Comparison of ENCODE assay signal across 1 cellular context in genomic region chr12:27332407-27333310, GRCh38.
A peak's percentile ranks its signal among the peaks of the same experiment; 100 is the strongest.
TF ChIP-seq lines count a peak whose summit lies in the region.

TSS of gene BMAL2 (plus strand) at chr12:27332836. CDS start at chr12:27333073, 237 bp downstream.

TF ChIP-seq in HepG2, 621 proteins besides CTCF, POLR2A, EP300 and RAD21 (continued from another document):
- no peak for TF ChIP-seq TFAP4 (IDR thresholded peaks at IDR 0.05; ENCODE audit: borderline replicate concordance, low read depth)
- no peak for TF ChIP-seq KAT2B (IDR thresholded peaks at IDR 0.05; ENCODE audit: borderline replicate concordance, low read depth, low read length)
- no peak for TF ChIP-seq NFE2L1 (CRISPR knock-in tag; IDR thresholded peaks at IDR 0.05; ENCODE audit: borderline replicate concordance)
- TF ChIP-seq ZNF740 (CRISPR knock-in tag; IDR thresholded peaks at IDR 0.05) = no peak
- no peak for TF ChIP-seq SETDB1 (CRISPR knock-in tag; IDR thresholded peaks at IDR 0.05; ENCODE audit: borderline replicate concordance)
- TF ChIP-seq ZBTB25 (CRISPR knock-in tag; IDR thresholded peaks at IDR 0.05) = no peak
- TF ChIP-seq ZNF207 (IDR thresholded peaks at IDR 0.05; ENCODE audit: borderline replicate concordance) = no peak
- no peak for TF ChIP-seq ZNF781 (CRISPR knock-in tag; IDR thresholded peaks at IDR 0.05; ENCODE audit: borderline replicate concordance, not compliant biosample characterization)
- TF ChIP-seq HIVEP1 (CRISPR knock-in tag; IDR thresholded peaks at IDR 0.05) = no peak
- no peak for TF ChIP-seq ZNF564 (CRISPR knock-in tag; IDR thresholded peaks at IDR 0.05)
- peak; percentile 33 for TF ChIP-seq MEIS2 (CRISPR knock-in tag; IDR thresholded peaks at IDR 0.05)
- TF ChIP-seq KLF15 (CRISPR knock-in tag; IDR thresholded peaks at IDR 0.05; ENCODE audit: borderline replicate concordance) = no peak
- TF ChIP-seq ATF4 (CRISPR knock-in tag; IDR thresholded peaks at IDR 0.05) = no peak
- TF ChIP-seq NFATC3 (CRISPR knock-in tag; IDR thresholded peaks at IDR 0.05) = no peak
- TF ChIP-seq ZNF761 (CRISPR knock-in tag; conservative IDR thresholded peaks at IDR 0.05) = 0 out of 2 replicates have a peak, but pooled peaks have one; percentile 37
- no peak for TF ChIP-seq BCL3 (CRISPR knock-in tag; IDR thresholded peaks at IDR 0.05)
- no peak for TF ChIP-seq ZNF160 (CRISPR knock-in tag; IDR thresholded peaks at IDR 0.05)
- TF ChIP-seq ZNF569 (CRISPR knock-in tag; IDR thresholded peaks at IDR 0.05; ENCODE audit: borderline replicate concordance) = no peak
- no peak for TF ChIP-seq ZNF317 (CRISPR knock-in tag; IDR thresholded peaks at IDR 0.05)
- TF ChIP-seq MYC (CRISPR knock-in tag; IDR thresholded peaks at IDR 0.05; ENCODE audit: borderline replicate concordance) = no peak
- TF ChIP-seq ZNF772 (CRISPR knock-in tag; IDR thresholded peaks at IDR 0.05) = no peak
- no peak for TF ChIP-seq TBP (CRISPR knock-in tag; IDR thresholded peaks at IDR 0.05)
- TF ChIP-seq ZNF580 (CRISPR knock-in tag; IDR thresholded peaks at IDR 0.05; ENCODE audit: borderline replicate concordance, low read depth) = no peak
- no peak for TF ChIP-seq AHR (CRISPR knock-in tag; IDR thresholded peaks at IDR 0.05)
- TF ChIP-seq THAP11 (CRISPR knock-in tag; IDR thresholded peaks at IDR 0.05) = no peak
- no peak for TF ChIP-seq CSRNP2 (CRISPR knock-in tag; conservative IDR thresholded peaks at IDR 0.05; ENCODE audit: low read depth)
- no peak for TF ChIP-seq EEA1 (CRISPR knock-in tag; IDR thresholded peaks at IDR 0.05; ENCODE audit: borderline replicate concordance)
- no peak for TF ChIP-seq ZNF652 (CRISPR knock-in tag; IDR thresholded peaks at IDR 0.05; ENCODE audit: borderline replicate concordance, low read depth)
- no peak for TF ChIP-seq PBX2 (CRISPR knock-in tag; IDR thresholded peaks at IDR 0.05)
- no peak for TF ChIP-seq THAP8 (CRISPR knock-in tag; IDR thresholded peaks at IDR 0.05; ENCODE audit: borderline replicate concordance)
- no peak for TF ChIP-seq HNRNPUL1 (IDR thresholded peaks at IDR 0.05; ENCODE audit: low read depth, low read length)
- TF ChIP-seq ZNF468 (CRISPR knock-in tag; IDR thresholded peaks at IDR 0.05) = no peak
- TF ChIP-seq RFX5 (IDR thresholded peaks at IDR 0.05; ENCODE audit: low read depth, low read length) = no peak
- TF ChIP-seq ZNF180 (CRISPR knock-in tag; IDR thresholded peaks at IDR 0.05; ENCODE audit: borderline replicate concordance, low read depth) = no peak
- no peak for TF ChIP-seq MED13 (CRISPR knock-in tag; IDR thresholded peaks at IDR 0.05)
- no peak; the same call in 1 of the 2 replicates for TF ChIP-seq ZNF558 (CRISPR knock-in tag; IDR thresholded peaks at IDR 0.05; ENCODE audit: borderline replicate concordance)
- no peak for TF ChIP-seq ZNF33B (CRISPR knock-in tag; IDR thresholded peaks at IDR 0.05)
- no peak for TF ChIP-seq TGIF2 (CRISPR knock-in tag; IDR thresholded peaks at IDR 0.05)
- no peak for TF ChIP-seq MNT (IDR thresholded peaks at IDR 0.05)
